In the genomic region with DNA sequence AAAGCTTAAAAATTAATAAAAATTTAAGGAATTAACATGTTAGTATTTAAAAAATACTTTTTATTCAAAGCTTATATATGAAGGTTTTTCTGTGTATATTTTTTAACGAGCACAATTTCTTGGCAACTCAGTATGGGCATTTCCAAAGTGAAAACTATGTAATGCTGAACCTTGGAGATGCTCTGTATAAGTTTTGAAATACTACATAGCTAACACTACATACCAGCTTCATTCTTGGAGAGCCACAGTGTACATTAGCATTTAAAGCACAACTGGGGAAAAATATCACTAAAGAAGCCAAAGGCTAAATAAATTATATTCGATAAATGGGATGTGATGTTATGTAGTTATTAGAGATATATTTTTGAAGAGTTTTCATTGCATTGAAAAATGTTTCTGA, we compare ENCODE assay signal across 4 cellular contexts.
"Had no signal": no experiment of that assay in that cellular context is flagged by ENCODE, and none has a peak within 500 bp of the region (broad histone marks: within the 10 kb centered on the region; RNA-seq: fewer than 3 reads in every experiment).

No MANE protein-coding gene starts in this region.

- H3K4me3 ChIP-seq: K562 had no signal

- DNase-seq: IMR-90, KBM-7, KG1 had no signal
